ENCODE assay signal across 1 cellular context in the genomic region with DNA sequence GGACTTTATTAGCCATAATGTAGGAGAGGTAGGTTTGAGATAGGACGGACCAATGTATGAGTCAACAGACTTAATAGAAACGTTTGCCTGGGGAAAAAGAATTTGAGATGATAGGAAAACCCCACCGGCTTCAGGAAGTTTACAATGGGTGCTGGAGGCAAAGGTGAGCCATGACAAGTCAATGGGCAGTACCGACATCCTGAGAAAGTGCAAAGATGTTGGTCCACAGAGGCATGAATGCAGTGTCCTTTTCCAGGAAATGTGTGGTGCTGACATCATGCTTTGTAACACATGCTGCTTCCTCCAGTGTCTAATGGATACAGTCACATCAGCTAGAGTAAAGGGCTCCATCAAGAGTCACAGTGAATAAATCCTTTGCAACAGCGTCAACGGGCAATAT.
TF ChIP-seq lines count a peak whose summit lies in the region.

No MANE protein-coding gene starts in this region.

TF ChIP-seq in GM23338, 12 proteins besides CTCF, POLR2A, EP300 and RAD21 (continued from another document):
- TF ChIP-seq ETS1 (IDR thresholded peaks at IDR 0.05) (no peak), EZH2phosphoT487 (IDR thresholded peaks at IDR 0.05; ENCODE audit: unreplicated experiment) (no peak), EZH2 (IDR thresholded peaks at IDR 0.05; ENCODE audit: low read depth, unreplicated experiment) (no peak), POLR2AphosphoS5 (IDR thresholded peaks at IDR 0.05; ENCODE audit: low read depth) (no peak)
- TF ChIP-seq, protein P1, sequence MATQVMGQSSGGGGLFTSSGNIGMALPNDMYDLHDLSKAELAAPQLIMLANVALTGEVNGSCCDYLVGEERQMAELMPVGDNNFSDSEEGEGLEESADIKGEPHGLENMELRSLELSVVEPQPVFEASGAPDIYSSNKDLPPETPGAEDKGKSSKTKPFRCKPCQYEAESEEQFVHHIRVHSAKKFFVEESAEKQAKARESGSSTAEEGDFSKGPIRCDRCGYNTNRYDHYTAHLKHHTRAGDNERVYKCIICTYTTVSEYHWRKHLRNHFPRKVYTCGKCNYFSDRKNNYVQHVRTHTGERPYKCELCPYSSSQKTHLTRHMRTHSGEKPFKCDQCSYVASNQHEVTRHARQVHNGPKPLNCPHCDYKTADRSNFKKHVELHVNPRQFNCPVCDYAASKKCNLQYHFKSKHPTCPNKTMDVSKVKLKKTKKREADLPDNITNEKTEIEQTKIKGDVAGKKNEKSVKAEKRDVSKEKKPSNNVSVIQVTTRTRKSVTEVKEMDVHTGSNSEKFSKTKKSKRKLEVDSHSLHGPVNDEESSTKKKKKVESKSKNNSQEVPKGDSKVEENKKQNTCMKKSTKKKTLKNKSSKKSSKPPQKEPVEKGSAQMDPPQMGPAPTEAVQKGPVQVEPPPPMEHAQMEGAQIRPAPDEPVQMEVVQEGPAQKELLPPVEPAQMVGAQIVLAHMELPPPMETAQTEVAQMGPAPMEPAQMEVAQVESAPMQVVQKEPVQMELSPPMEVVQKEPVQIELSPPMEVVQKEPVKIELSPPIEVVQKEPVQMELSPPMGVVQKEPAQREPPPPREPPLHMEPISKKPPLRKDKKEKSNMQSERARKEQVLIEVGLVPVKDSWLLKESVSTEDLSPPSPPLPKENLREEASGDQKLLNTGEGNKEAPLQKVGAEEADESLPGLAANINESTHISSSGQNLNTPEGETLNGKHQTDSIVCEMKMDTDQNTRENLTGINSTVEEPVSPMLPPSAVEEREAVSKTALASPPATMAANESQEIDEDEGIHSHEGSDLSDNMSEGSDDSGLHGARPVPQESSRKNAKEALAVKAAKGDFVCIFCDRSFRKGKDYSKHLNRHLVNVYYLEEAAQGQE (IDR thresholded peaks at IDR 0.05; ENCODE audit: unreplicated experiment), result no peak
TF ChIP-seq in GM23338: peak in this region for 0.
